Comparison of ENCODE assay signal across 1 cellular context in the genomic region with DNA sequence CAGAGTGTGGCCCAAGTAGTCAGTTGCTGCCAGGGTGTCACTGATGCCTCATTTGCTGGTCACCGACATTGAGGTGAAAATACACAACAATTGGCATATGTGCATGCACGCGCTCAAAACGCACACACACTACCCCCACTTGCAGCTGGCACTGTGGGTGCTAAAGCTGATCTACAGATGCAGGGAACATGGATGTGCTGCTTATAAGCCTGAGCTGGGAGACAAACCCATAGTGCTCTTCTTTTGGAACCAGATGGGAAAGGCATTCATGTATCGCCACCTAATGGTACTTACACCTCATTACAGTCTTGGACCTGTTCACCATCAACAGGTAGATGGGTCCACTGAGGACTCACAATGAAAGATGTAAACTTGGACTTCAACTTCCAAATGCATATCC.
TF ChIP-seq lines count a peak whose summit lies in the region.

No MANE protein-coding gene starts in this region.

TF ChIP-seq in WTC11, 78 proteins besides CTCF, POLR2A, EP300 and RAD21 (continued from another document):
- TF ChIP-seq, protein P1, sequence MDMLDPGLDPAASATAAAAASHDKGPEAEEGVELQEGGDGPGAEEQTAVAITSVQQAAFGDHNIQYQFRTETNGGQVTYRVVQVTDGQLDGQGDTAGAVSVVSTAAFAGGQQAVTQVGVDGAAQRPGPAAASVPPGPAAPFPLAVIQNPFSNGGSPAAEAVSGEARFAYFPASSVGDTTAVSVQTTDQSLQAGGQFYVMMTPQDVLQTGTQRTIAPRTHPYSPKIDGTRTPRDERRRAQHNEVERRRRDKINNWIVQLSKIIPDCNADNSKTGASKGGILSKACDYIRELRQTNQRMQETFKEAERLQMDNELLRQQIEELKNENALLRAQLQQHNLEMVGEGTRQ (CRISPR knock-in tag; IDR thresholded peaks at IDR 0.05) = no peak
- TF ChIP-seq FOXJ3 (CRISPR knock-in tag; IDR thresholded peaks at IDR 0.05; ENCODE audit: borderline replicate concordance) = no peak
- TF ChIP-seq TEAD1 (CRISPR knock-in tag; IDR thresholded peaks at IDR 0.05) = no peak
- no peak for TF ChIP-seq ZBTB21 (CRISPR knock-in tag; IDR thresholded peaks at IDR 0.05; ENCODE audit: borderline replicate concordance)
- TF ChIP-seq, protein P2, sequence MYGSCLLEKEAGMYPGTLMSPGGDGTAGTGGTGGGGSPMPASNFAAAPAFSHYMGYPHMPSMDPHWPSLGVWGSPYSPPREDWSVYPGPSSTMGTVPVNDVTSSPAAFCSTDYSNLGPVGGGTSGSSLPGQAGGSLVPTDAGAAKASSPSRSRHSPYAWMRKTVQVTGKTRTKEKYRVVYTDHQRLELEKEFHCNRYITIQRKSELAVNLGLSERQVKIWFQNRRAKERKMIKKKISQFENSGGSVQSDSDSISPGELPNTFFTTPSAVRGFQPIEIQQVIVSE (CRISPR knock-in tag; IDR thresholded peaks at IDR 0.05; ENCODE audit: borderline replicate concordance) = no peak
- no peak for TF ChIP-seq TCF7 (CRISPR knock-in tag; IDR thresholded peaks at IDR 0.05; ENCODE audit: low read depth)
